21 cellular contexts compared by ENCODE assay signal in genomic region chr3:29677421-29677820, GRCh38.
"Had no signal": no experiment of that assay in that cellular context is flagged by ENCODE, and none has a peak within 500 bp of the region (broad histone marks: within the 10 kb centered on the region; RNA-seq: fewer than 3 reads in every experiment).

No MANE protein-coding gene starts in this region.

- H3K4me3 ChIP-seq: ascending aorta, Peyer's patch had no signal

- H3K4me1 ChIP-seq: Peyer's patch had no signal

- H3K27ac ChIP-seq: Peyer's patch had no signal

- H3K27me3 ChIP-seq: ascending aorta, Peyer's patch had no signal

- DNase-seq: activated B cell treated with CpG ODN at 0.5 μM for 24 hours; activated CD4-positive, alpha-beta T cell treated with anti-CD3 and anti-CD28 coated beads for 1 hour; activated CD4-positive, alpha-beta T cell treated with anti-CD3 and anti-CD28 coated beads, Interleukin-2, amount 10 ng/mL, durations not matched to agents 24 days and 14 days; activated CD4-positive, alpha-beta T cell treated with anti-CD3 and anti-CD28 coated beads, Interleukin-2, amount 50 U/mL, for 48 hours; activated CD8-positive, alpha-beta memory T cell treated with anti-CD3 and anti-CD28 coated beads, Interleukin-2, amount 10 ng/mL, durations not matched to agents 7 days and 5 days; activated effector memory CD4-positive, alpha-beta T cell treated with anti-CD3 and anti-CD28 coated beads, Interleukin-2, amount 50 U/mL, for 16 hours; activated naive CD4-positive, alpha-beta T cell treated with Interleukin-2 at 50 U/mL for 16 hours; activated naive CD8-positive, alpha-beta T cell treated with anti-CD3 and anti-CD28 coated beads, Interleukin-2, amount 50 U/mL, for 24 hours; activated T-cell treated with anti-CD3 and anti-CD28 coated beads, Interleukin-2, amount 50 U/mL, for 24 hours; amniotic stem cell; KG1; NCI-H1092; NCI-H1417; NCI-H1930; NCI-H2171; NCI-H2227 treated with DMSO at 0.1 percent for 48 hours; NCI-H526; NCI-H774; Peyer's patch; SHP77 had no signal

- H3K9me3 ChIP-seq: ascending aorta, Peyer's patch had no signal

- H3K36me3 ChIP-seq: ascending aorta, Peyer's patch had no signal
